28 cellular contexts compared by ENCODE assay signal in the genomic region with DNA sequence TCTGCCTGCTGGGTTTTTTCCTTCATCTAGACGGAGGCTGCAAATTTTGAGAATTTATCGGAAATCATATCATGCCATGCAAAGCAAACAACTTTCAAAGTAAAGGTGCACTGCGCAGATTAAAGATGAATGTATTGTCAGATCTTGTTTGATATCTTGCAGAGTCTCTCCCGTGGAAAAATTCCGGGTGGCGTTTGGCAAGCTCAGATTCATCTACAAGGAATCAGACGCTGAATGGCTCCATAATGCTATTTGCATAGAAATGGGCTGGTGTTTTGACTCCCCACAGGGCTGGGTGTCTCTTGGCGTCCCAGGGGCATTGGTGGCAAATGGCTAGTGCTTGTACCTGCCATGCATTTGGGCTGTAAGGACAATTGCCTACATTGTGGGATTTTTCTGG.
"Had no signal": no experiment of that assay in that cellular context is flagged by ENCODE, and none has a peak within 500 bp of the region (broad histone marks: within the 10 kb centered on the region; RNA-seq: fewer than 3 reads in every experiment).

No MANE protein-coding gene starts in this region.

- H3K36me3 ChIP-seq: left lung, lower lobe of right lung, ovary, right atrium auricular region, right lobe of liver, thyroid gland, transverse colon, upper lobe of left lung, vagina had no signal

- H3K27me3 ChIP-seq: hepatocyte, ovary, right atrium auricular region, right lobe of liver, testis, thyroid gland, upper lobe of left lung, vagina had no signal

- H3K9me3 Mint-ChIP-seq: naive thymus-derived CD8-positive, alpha-beta T cell; nephron; neural crest cell; stimulated activated memory B cell treated with anti-CD40 and anti-IgM and Interleukin-4, amounts not matched to agents 10 μg/mL and 1 μg/mL and 100 μg/mL, for 72 hours; stimulated activated naive CD8-positive, alpha-beta T cell treated with anti-CD3 and anti-CD28 coated beads, Interleukin-15, amount 100 ng/mL, for 72 hours had no signal

- H2AFZ ChIP-seq: hepatocyte had no signal

- DNase-seq: kidney glomerular epithelial cell; left cardiac atrium; left lung; lower lobe of right lung; mammary epithelial cell; mesenchymal stem cell; naive thymus-derived CD8-positive, alpha-beta T cell; ovary; right lobe of liver; stimulated activated CD4-positive, alpha-beta T cell treated with anti-CD3 and anti-CD28 coated beads, Interleukin-1b, Interleukin-23, amount 100 ng/mL, for 48 hours; stimulated activated CD4-positive, alpha-beta T cell treated with anti-CD3 and anti-CD28 coated beads, Interleukin-2, amount 100 ng/mL, for 48 hours; stimulated activated CD4-positive, alpha-beta T cell treated with anti-CD3 and anti-CD28 coated beads, Interleukin-4, amount 100 ng/mL, for 4 hours; stimulated activated CD8-positive, alpha-beta memory T cell treated with anti-CD3 and anti-CD28 coated beads, Interleukin-4, amount 100 ng/mL, for 48 hours; stimulated activated naive CD4-positive, alpha-beta T cell treated with Interleukin-2 at 50 U/mL for 16 hours; stimulated activated naive CD8-positive, alpha-beta T cell treated with anti-CD3 and anti-CD28 coated beads, Interleukin-15, amount 100 ng/mL, for 72 hours; substantia nigra; testis; thyroid gland; transverse colon; upper lobe of left lung had no signal

- H3K9me3 ChIP-seq: left lung, lower lobe of right lung, ovary, right atrium auricular region, right lobe of liver, testis, thyroid gland, transverse colon, upper lobe of left lung, vagina had no signal

- H3K4me1 Mint-ChIP-seq: neural crest cell; stimulated activated memory B cell treated with anti-CD40 and anti-IgM and Interleukin-4, amounts not matched to agents 10 μg/mL and 1 μg/mL and 100 μg/mL, for 72 hours had no signal

- H3K27me3 Mint-ChIP-seq: stimulated activated memory B cell treated with anti-CD40 and anti-IgM and Interleukin-4, amounts not matched to agents 10 μg/mL and 1 μg/mL and 100 μg/mL, for 72 hours; stimulated activated naive CD8-positive, alpha-beta T cell treated with anti-CD3 and anti-CD28 coated beads, Interleukin-15, amount 100 ng/mL, for 72 hours had no signal

- H3K4me1 ChIP-seq: left lung, lower lobe of right lung, right atrium auricular region, right lobe of liver, testis, thyroid gland, transverse colon, upper lobe of left lung, vagina had no signal

- H3K36me3 Mint-ChIP-seq: naive thymus-derived CD8-positive, alpha-beta T cell; stimulated activated memory B cell treated with anti-CD40 and anti-IgM and Interleukin-4, amounts not matched to agents 10 μg/mL and 1 μg/mL and 100 μg/mL, for 72 hours had no signal

- H3K27ac ChIP-seq: hepatocyte, left lung, lower lobe of right lung, ovary, right atrium auricular region, right lobe of liver, testis, thyroid gland, transverse colon, upper lobe of left lung, vagina had no signal

- H3K4me3 Mint-ChIP-seq: naive thymus-derived CD8-positive, alpha-beta T cell; nephron; neural crest cell; stimulated activated memory B cell treated with anti-CD40 and anti-IgM and Interleukin-4, amounts not matched to agents 10 μg/mL and 1 μg/mL and 100 μg/mL, for 72 hours; stimulated activated naive CD8-positive, alpha-beta T cell treated with anti-CD3 and anti-CD28 coated beads, Interleukin-15, amount 100 ng/mL, for 72 hours had no signal

- H3K4me2 ChIP-seq: hepatocyte, smooth muscle cell had no signal

- H3K4me3 ChIP-seq: hepatocyte, left lung, lower lobe of right lung, ovary, right atrium auricular region, right lobe of liver, smooth muscle cell, testis, thyroid gland, transverse colon, upper lobe of left lung, vagina had no signal

- ATAC-seq: left cardiac atrium; left lung; lower lobe of right lung; naive thymus-derived CD8-positive, alpha-beta T cell; stimulated activated memory B cell treated with anti-CD40 and anti-IgM and Interleukin-4, amounts not matched to agents 10 μg/mL and 1 μg/mL and 100 μg/mL, for 72 hours; stimulated activated naive CD8-positive, alpha-beta T cell treated with anti-CD3 and anti-CD28 coated beads, Interleukin-15, amount 100 ng/mL, for 72 hours had no signal

- H3K79me2 ChIP-seq: hepatocyte had no signal

- H3K27ac Mint-ChIP-seq: naive thymus-derived CD8-positive, alpha-beta T cell; nephron; progenitor cell of endocrine pancreas; stimulated activated memory B cell treated with anti-CD40 and anti-IgM and Interleukin-4, amounts not matched to agents 10 μg/mL and 1 μg/mL and 100 μg/mL, for 72 hours; stimulated activated naive CD8-positive, alpha-beta T cell treated with anti-CD3 and anti-CD28 coated beads, Interleukin-15, amount 100 ng/mL, for 72 hours had no signal
